In the genomic region with DNA sequence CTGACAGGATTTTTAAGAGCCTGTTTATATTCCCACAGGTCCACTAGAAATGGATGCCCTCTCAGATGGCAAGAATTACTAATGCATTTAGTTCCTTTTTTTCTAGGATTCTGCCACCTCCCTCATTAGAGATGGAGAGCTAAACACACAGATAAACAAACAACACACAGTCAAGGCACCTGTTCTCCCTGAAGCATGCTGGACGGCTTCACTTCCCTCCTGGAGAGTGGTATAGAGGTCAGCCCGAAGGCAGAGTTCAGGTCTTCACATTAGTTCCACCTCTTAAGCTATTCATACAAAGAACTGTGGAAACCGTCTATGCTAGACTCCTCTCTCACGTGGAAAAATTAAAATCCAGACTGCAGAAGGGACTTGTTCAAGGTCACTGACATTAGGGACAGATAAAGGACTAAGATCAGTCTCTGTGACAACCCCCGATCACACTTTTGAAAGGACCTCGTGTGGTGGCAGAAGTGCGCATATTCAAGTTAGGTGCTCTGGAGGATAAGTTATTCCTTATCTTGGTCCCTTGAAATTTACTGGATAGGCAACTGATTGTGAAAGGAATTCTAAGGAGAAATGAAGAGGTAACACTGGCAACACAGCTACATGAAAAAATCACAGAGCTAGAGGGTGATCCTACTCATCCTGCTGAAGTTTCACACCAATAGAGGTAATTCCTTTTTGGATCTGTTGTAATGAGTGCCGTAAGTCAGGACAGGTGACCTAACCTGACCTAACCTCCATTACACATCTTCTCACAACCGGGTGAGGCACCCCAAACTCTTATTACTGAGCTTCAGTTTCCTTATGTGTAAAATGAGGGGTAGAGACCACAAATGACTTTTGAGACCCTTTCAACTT, we compare ENCODE assay signal across 10 cellular contexts.
DNase-seq lines count a peak whose midpoint lies in the region; ATAC-seq, FAIRE-seq and TF ChIP-seq lines count a peak whose summit lies in the region.
"Had no signal": no experiment of that assay in that cellular context is flagged by ENCODE, and none has a peak within 500 bp of the region (broad histone marks: within the 10 kb centered on the region; RNA-seq: fewer than 3 reads in every experiment).

No MANE protein-coding gene starts in this region.

- H3K36me3 Mint-ChIP-seq in activated CD8-positive, alpha-beta T cell treated with anti-CD3 and anti-CD28 coated beads, Interleukin-2, amount 10 ng/mL, durations not matched to agents 7 days and 5 days (ENCODE audit: low read depth) = no peaks in the 10 kb centered on the region

- no peaks in the 10 kb centered on the region for H3K9me2 ChIP-seq in PC-3 (replicated peaks; ENCODE audit: low read length)

- ATAC-seq in GM19395 (IDR thresholded peaks at IDR 0.05; ENCODE audit: unreplicated experiment) (peak; percentile 59), HG03064 (IDR thresholded peaks at IDR 0.05; ENCODE audit: low read depth, unreplicated experiment) (peak; percentile 46), PC-3 (no peak)
- ATAC-seq in activated CD8-positive, alpha-beta T cell treated with anti-CD3 and anti-CD28 coated beads, Interleukin-2, amount 10 ng/mL, durations not matched to agents 7 days and 5 days = no peak

- peaks cover 39% of the 10 kb centered on the region; the same call in 1 of the 2 replicates for H4K20me1 ChIP-seq in PC-3 (ENCODE audit: low read length)

- DNase-seq in GM12892 (ENCODE audit: insufficient read length) (no peak), epidermal melanocyte (ENCODE audit: insufficient read length, low spot score) (no peak), PC-3 (no peak), NCI-H748 (lab: John Stamatoyannopoulos, UW; ENCODE audit: unreplicated experiment) (no peak)
- DNase-seq in activated CD8-positive, alpha-beta T cell treated with anti-CD3 and anti-CD28 coated beads, Interleukin-2, amount 10 ng/mL, durations not matched to agents 7 days and 5 days = no peak
- no peak for DNase-seq in stimulated activated CD8-positive, alpha-beta memory T cell treated with anti-CD3 and anti-CD28 coated beads, Interleukin-4, amount 100 ng/mL, for 48 hours
- DNase-seq: Kasumi-1 had no signal

- H3K27me3 Mint-ChIP-seq in activated CD8-positive, alpha-beta T cell treated with anti-CD3 and anti-CD28 coated beads, Interleukin-2, amount 10 ng/mL, durations not matched to agents 7 days and 5 days (ENCODE audit: low read depth) = peaks cover 3% of the 10 kb centered on the region

- no peak overlapping the region for H3K4me2 ChIP-seq in PC-3 (ENCODE audit: low read length)

- TF ChIP-seq CTCF in PC-3 (conservative IDR thresholded peaks at IDR 0.05; ENCODE audit: low read depth, low read length) = no peak

- no peak for TF ChIP-seq POLR2A in GM12892 (IDR thresholded peaks at IDR 0.05; ENCODE audit: low read depth, low read length)

- CTCF ChIA-PET in activated CD8-positive, alpha-beta T cell treated with anti-CD3 and anti-CD28 coated beads, Interleukin-2, amount 10 ng/mL, durations not matched to agents 7 days and 5 days (lab: Charles Lee) = interaction anchor here (0.7 to 1.2 kb wide), 2 partner anchors 17 to 404 kb away, joined by 3 to 4 read pairs; no protein-coding TSS in a partner anchor
- CTCF ChIA-PET in PC-3 (lab: Charles Lee) = no interaction called here

- intact Hi-C loops in PC-3 (cut with micrococcal nuclease) = no loop called here

- peaks cover 54% of the 10 kb centered on the region for H3K4me1 Mint-ChIP-seq in activated CD8-positive, alpha-beta T cell treated with anti-CD3 and anti-CD28 coated beads, Interleukin-2, amount 10 ng/mL, durations not matched to agents 7 days and 5 days (ENCODE audit: low read depth)

- H3K4me3 ChIP-seq in PC-3 (ENCODE audit: low read length) = no peak overlapping the region

- H3K27me3 ChIP-seq in PC-3 (ENCODE audit: low read length) = no peaks in the 10 kb centered on the region

- H3K27ac ChIP-seq in PC-3 (ENCODE audit: low read length) = no peak overlapping the region

- H3K36me3 ChIP-seq in PC-3 (ENCODE audit: low read depth, low read length) = peaks cover 6% of the 10 kb centered on the region; the same call in 1 of the 2 replicates

- BruUV-seq in PC-3 (replicated peaks; lab: Mats Ljungman, UMichigan) = no TSS peak

- H3K27ac Mint-ChIP-seq in activated CD8-positive, alpha-beta T cell treated with anti-CD3 and anti-CD28 coated beads, Interleukin-2, amount 10 ng/mL, durations not matched to agents 7 days and 5 days = peak overlapping the region; percentile 16

- no peak overlapping the region for H2AFZ ChIP-seq in PC-3 (ENCODE audit: low read length)

- POLR2A ChIA-PET in activated CD8-positive, alpha-beta T cell treated with anti-CD3 and anti-CD28 coated beads, Interleukin-2, amount 10 ng/mL, durations not matched to agents 7 days and 5 days (lab: Charles Lee) = interaction anchor here (0.8 to 1.1 kb wide), 2 partner anchors 56 to 130 kb away, joined by 3 to 4 read pairs; partner anchors contain the start of gene ACTR2
- POLR2A ChIA-PET in PC-3 (lab: Charles Lee; ENCODE audit: unreplicated experiment) = no interaction called here

- no peaks in the 10 kb centered on the region for H3F3A ChIP-seq in PC-3 (ENCODE audit: low read length, unreplicated experiment)

- no peak overlapping the region for H3K9ac ChIP-seq in PC-3 (ENCODE audit: low read length)

- H3K9me3 ChIP-seq in PC-3 (ENCODE audit: low read length) = no peaks in the 10 kb centered on the region

- peaks cover 22% of the 10 kb centered on the region for H3K4me1 ChIP-seq in PC-3 (ENCODE audit: insufficient read depth, low read length)

- H3K9me3 Mint-ChIP-seq in activated CD8-positive, alpha-beta T cell treated with anti-CD3 and anti-CD28 coated beads, Interleukin-2, amount 10 ng/mL, durations not matched to agents 7 days and 5 days (ENCODE audit: insufficient read depth) = no peaks in the 10 kb centered on the region

- peak; percentile 17 for FAIRE-seq in GM12892 (lab: Jason Lieb, UNC)
- FAIRE-seq: G401.6 had no signal

- H3K79me2 ChIP-seq in PC-3 (ENCODE audit: low read length) = peaks cover 100% of the 10 kb centered on the region

- H3K4me3 Mint-ChIP-seq in activated CD8-positive, alpha-beta T cell treated with anti-CD3 and anti-CD28 coated beads, Interleukin-2, amount 10 ng/mL, durations not matched to agents 7 days and 5 days = no peak overlapping the region

Comparison
In these comparisons a context has a peak if more than half of its experiments do, and no peak if none do; other contexts are left out.
1. ATAC-seq: peak in GM19395 (single experiment) and HG03064 (single experiment); none in activated CD8-positive, alpha-beta T cell treated with anti-CD3 and anti-CD28 coated beads, Interleukin-2, amount 10 ng/mL, durations not matched to agents 7 days and 5 days (single experiment) and PC-3 (single experiment).